ENCODE assay signal across 33 cellular contexts in genomic region chr10:68288680-68289079, GRCh38. TPM values are rescaled to one million over a fixed set of nuclear protein-coding genes. Genes with fewer than 3 reads are reported as not detected.
"Had no signal": no experiment of that assay in that cellular context is flagged by ENCODE, and none has a peak within 500 bp of the region (broad histone marks: within the 10 kb centered on the region; RNA-seq: fewer than 3 reads in every experiment).

No MANE protein-coding gene starts in this region.

- H3K4me1 ChIP-seq: left ventricle myocardium inferior, pancreas, prostate gland, sigmoid colon, spleen, suprapubic skin, tibial nerve, uterus had no signal

- H3K4me1 Mint-ChIP-seq: immature natural killer cell; naive thymus-derived CD4-positive, alpha-beta T cell; stimulated activated effector memory CD8-positive, alpha-beta T cell treated with anti-CD3 and anti-CD28 coated beads, Interleukin-12 subunit alpha, Interleukin-12 subunit beta, amount 100 ng/mL, for 72 hours had no signal

- H3K36me3 ChIP-seq: left ventricle myocardium inferior, prostate gland, sigmoid colon, spleen, suprapubic skin, uterus had no signal

- H3K27me3 ChIP-seq: pancreas, sigmoid colon, spleen, suprapubic skin, tibial nerve, uterus had no signal

- H3K27ac Mint-ChIP-seq: immature natural killer cell; naive thymus-derived CD4-positive, alpha-beta T cell; natural killer cell treated with Interleukin-12 subunit alpha and Interleukin-12 subunit beta and Interleukin-15 and Interleukin-18, amount 100 ng/mL, for 72 hours; stimulated activated effector memory CD8-positive, alpha-beta T cell treated with anti-CD3 and anti-CD28 coated beads, Interleukin-12 subunit alpha, Interleukin-12 subunit beta, amount 100 ng/mL, for 72 hours; stimulated activated naive CD8-positive, alpha-beta T cell treated with anti-CD3 and anti-CD28 coated beads, Interleukin-15, Interleukin-2, amounts not matched to agents 100 ng/mL and 50 ng/mL, for 24 hours; type B pancreatic cell had no signal

- H3K9me3 ChIP-seq: left ventricle myocardium inferior, mucosa of descending colon, pancreas, prostate gland, sigmoid colon, spleen, suprapubic skin, tibial nerve, uterus had no signal

- H3K27ac ChIP-seq: left ventricle myocardium inferior, pancreas, prostate gland, sigmoid colon, spleen, suprapubic skin, tibial nerve, uterus had no signal

- H3K27me3 Mint-ChIP-seq: naive thymus-derived CD4-positive, alpha-beta T cell; natural killer cell treated with Interleukin-12 subunit alpha and Interleukin-12 subunit beta and Interleukin-15 and Interleukin-18, amount 100 ng/mL, for 72 hours; stimulated activated naive CD8-positive, alpha-beta T cell treated with anti-CD3 and anti-CD28 coated beads, Interleukin-15, Interleukin-2, amounts not matched to agents 100 ng/mL and 50 ng/mL, for 24 hours; type B pancreatic cell had no signal

- ATAC-seq: left colon; mucosa of descending colon; naive thymus-derived CD4-positive, alpha-beta T cell; natural killer cell treated with Interleukin-12 subunit alpha and Interleukin-12 subunit beta and Interleukin-15 and Interleukin-18, amount 100 ng/mL, for 72 hours; pancreas; right cardiac atrium; stimulated activated effector memory CD8-positive, alpha-beta T cell treated with anti-CD3 and anti-CD28 coated beads, Interleukin-12 subunit alpha, Interleukin-12 subunit beta, amount 100 ng/mL, for 72 hours had no signal

- FAIRE-seq: islet of Langerhans, kidney, pancreas, small intestine had no signal

- H3K9me3 Mint-ChIP-seq: immature natural killer cell; natural killer cell treated with Interleukin-12 subunit alpha and Interleukin-12 subunit beta and Interleukin-15 and Interleukin-18, amount 100 ng/mL, for 72 hours; neural crest cell; stimulated activated effector memory CD8-positive, alpha-beta T cell treated with anti-CD3 and anti-CD28 coated beads, Interleukin-12 subunit alpha, Interleukin-12 subunit beta, amount 100 ng/mL, for 72 hours; stimulated activated naive CD8-positive, alpha-beta T cell treated with anti-CD3 and anti-CD28 coated beads, Interleukin-15, Interleukin-2, amounts not matched to agents 100 ng/mL and 50 ng/mL, for 24 hours; type B pancreatic cell had no signal

- DNase-seq: hypothalamus; immature natural killer cell; kidney; left colon; left ventricle myocardium inferior; midbrain; mucosa of descending colon; naive thymus-derived CD4-positive, alpha-beta T cell; nucleus accumbens; pancreas; posterior cingulate gyrus; retina; right cardiac atrium; sigmoid colon; small intestine; spleen; stimulated activated CD4-positive, alpha-beta T cell treated with anti-CD3 and anti-CD28 coated beads, Interleukin-4, amount 100 ng/mL, for 24 hours; stimulated activated naive CD4-positive, alpha-beta T cell; uterus had no signal

- H3K4me3 Mint-ChIP-seq: immature natural killer cell; naive thymus-derived CD4-positive, alpha-beta T cell; natural killer cell treated with Interleukin-12 subunit alpha and Interleukin-12 subunit beta and Interleukin-15 and Interleukin-18, amount 100 ng/mL, for 72 hours; neural crest cell; stimulated activated effector memory CD8-positive, alpha-beta T cell treated with anti-CD3 and anti-CD28 coated beads, Interleukin-12 subunit alpha, Interleukin-12 subunit beta, amount 100 ng/mL, for 72 hours; stimulated activated naive CD8-positive, alpha-beta T cell treated with anti-CD3 and anti-CD28 coated beads, Interleukin-15, Interleukin-2, amounts not matched to agents 100 ng/mL and 50 ng/mL, for 24 hours; type B pancreatic cell had no signal

- H3K4me3 ChIP-seq: left ventricle myocardium inferior, lung, mucosa of descending colon, pancreas, prostate gland, sigmoid colon, spleen, suprapubic skin, tibial nerve, uterus had no signal

- H3K36me3 Mint-ChIP-seq: natural killer cell treated with Interleukin-12 subunit alpha and Interleukin-12 subunit beta and Interleukin-15 and Interleukin-18, amount 100 ng/mL, for 72 hours; stimulated activated effector memory CD8-positive, alpha-beta T cell treated with anti-CD3 and anti-CD28 coated beads, Interleukin-12 subunit alpha, Interleukin-12 subunit beta, amount 100 ng/mL, for 72 hours had no signal

RNA-seq across cellular contexts. Expression of gene ATOH7, which starts 56.8 kb away (rescaled TPM):
- total RNA-seq: left ventricle myocardium inferior; lung; mesenteric fat pad; naive thymus-derived CD4-positive, alpha-beta T cell; natural killer cell treated with Interleukin-12 subunit alpha and Interleukin-12 subunit beta and Interleukin-15 and Interleukin-18, amount 100 ng/mL, for 72 hours; osteoblast; prostate gland; right cardiac atrium; spleen; subcutaneous adipose tissue; suprapubic skin; ureter; uterus had no signal
- polyA plus RNA-seq: immature natural killer cell; naive thymus-derived CD4-positive, alpha-beta T cell had no signal
